In genomic region chr9:37146372-37146771, GRCh38 we compare ENCODE assay signal across 8 cellular contexts. TPM values are rescaled to one million over a fixed set of nuclear protein-coding genes. Genes with fewer than 3 reads are reported as not detected.
DNase-seq lines count a peak whose midpoint lies in the region; ATAC-seq, FAIRE-seq and TF ChIP-seq lines count a peak whose summit lies in the region.

No MANE protein-coding gene starts in this region.

- no peaks in the 10 kb centered on the region for H3K27me3 Mint-ChIP-seq in activated CD8-positive, alpha-beta T cell treated with anti-CD3 and anti-CD28 coated beads, Interleukin-2, amount 10 ng/mL, durations not matched to agents 7 days and 5 days (ENCODE audit: low read depth)

- no peaks in the 10 kb centered on the region for H3K9me3 Mint-ChIP-seq in activated CD8-positive, alpha-beta T cell treated with anti-CD3 and anti-CD28 coated beads, Interleukin-2, amount 10 ng/mL, durations not matched to agents 7 days and 5 days (ENCODE audit: insufficient read depth)

- H3K36me3 ChIP-seq in SK-N-SH (replicated peaks in 1 of 2; ENCODE audit: control insufficient read depth in 1 of 2, insufficient read depth in 2 of 2, low read length in 1 of 2) (peaks cover 21 to 35% of the 10 kb centered on the region in 2 experiments), small intestine (ENCODE audit: control insufficient read depth in 2 of 2, insufficient read depth in 2 of 2, low read length in 2 of 2) (peaks cover 0 to 1% of the 10 kb centered on the region in 2 donors), trophoblast cell (ENCODE audit: control insufficient read depth in 1 of 2, insufficient read depth in 2 of 2, low read length in 2 of 2) (no peaks in the 10 kb centered on the region)

- H3K4me1 ChIP-seq in SK-N-SH (ENCODE audit: control insufficient read depth in 1 of 2, insufficient read depth in 2 of 2, low read depth in 1 of 2, low read length in 1 of 2) = peaks cover 0 to 15% of the 10 kb centered on the region in 2 experiments; a peak in 2 of 4 replicates
- H3K4me1 ChIP-seq in small intestine (ENCODE audit: control insufficient read depth in 2 of 2, insufficient read depth in 1 of 2, low read depth in 1 of 2, low read length in 1 of 2) = no peaks in the 10 kb centered on the region
- no peaks in the 10 kb centered on the region for H3K4me1 ChIP-seq in trophoblast cell (ENCODE audit: control insufficient read depth in 1 of 2, insufficient read depth in 2 of 2, low read length in 2 of 2)

- WGBS in SK-N-SH (ENCODE audit: low lambda C conversion rate) = 66% methylated on average over 2 of the region's 2 CpGs
- 1 to 16% (median 3%) methylated on average over 2 of the region's 2 CpGs for WGBS in small intestine, 3 donors
- no CpG with 5 or more reads among the region's 2 CpGs for WGBS in trophoblast cell (ENCODE audit: extremely low coverage, insufficient coverage, insufficient read length)

- H3K79me1 ChIP-seq in trophoblast cell (ENCODE audit: low read length) = no peaks in the 10 kb centered on the region

- TF ChIP-seq CTCF in SK-N-SH (IDR thresholded peaks at IDR 0.05) = no peak

- H3K23ac ChIP-seq in trophoblast cell (ENCODE audit: low read length) = no peak overlapping the region

- H2BK12ac ChIP-seq in trophoblast cell (ENCODE audit: low read length) = no peak overlapping the region

- DNase-seq in SK-N-SH (no peak), small intestine (peak; percentile 38), trophoblast cell (no peak), NCI-H2107 treated with DMSO at 0.1 percent for 48 hours (lab: John Stamatoyannopoulos, UW; ENCODE audit: unreplicated experiment) (no peak)
- DNase-seq in activated CD8-positive, alpha-beta T cell treated with anti-CD3 and anti-CD28 coated beads, Interleukin-2, amount 10 ng/mL, durations not matched to agents 7 days and 5 days = no peak
- no peak for DNase-seq in activated effector memory CD4-positive, alpha-beta T cell treated with anti-CD3 and anti-CD28 coated beads, Interleukin-2, amount 50 U/mL, for 16 hours

- no peak overlapping the region for H2BK120ac ChIP-seq in trophoblast cell (ENCODE audit: insufficient read depth, low read length, poor library complexity)

- no peak for TF ChIP-seq EP300 in SK-N-SH (IDR thresholded peaks at IDR 0.05; ENCODE audit: borderline replicate concordance in 1 of 2, low read depth in 1 of 2, low read length in 1 of 2)

- no peaks in the 10 kb centered on the region for H3K9me2 ChIP-seq in SK-N-SH

- no peak overlapping the region for H3K4me2 ChIP-seq in SK-N-SH
- H3K4me2 ChIP-seq in trophoblast cell (ENCODE audit: low read length) = no peak overlapping the region

- no peak for FAIRE-seq in small intestine (lab: Jason Lieb, UNC)

- peaks cover 40% of the 10 kb centered on the region for H3K36me3 Mint-ChIP-seq in activated CD8-positive, alpha-beta T cell treated with anti-CD3 and anti-CD28 coated beads, Interleukin-2, amount 10 ng/mL, durations not matched to agents 7 days and 5 days (ENCODE audit: low read depth)

- peak overlapping the region; percentile 56 for H3K4me3 Mint-ChIP-seq in activated CD8-positive, alpha-beta T cell treated with anti-CD3 and anti-CD28 coated beads, Interleukin-2, amount 10 ng/mL, durations not matched to agents 7 days and 5 days

- POLR2A ChIA-PET in SK-N-SH (lab: Yijun Ruan, JAX) = no interaction called here
- POLR2A ChIA-PET in activated CD8-positive, alpha-beta T cell treated with anti-CD3 and anti-CD28 coated beads, Interleukin-2, amount 10 ng/mL, durations not matched to agents 7 days and 5 days (lab: Charles Lee) = interaction anchor here (1.0 to 3.2 kb wide), 3 partner anchors 26 to 67 kb away, joined by 5 to 20 read pairs (median 7); partner anchors contain the start of gene ZCCHC7

- H3K27ac ChIP-seq in SK-N-SH (ENCODE audit: low read depth in 2 of 2, low read length in 1 of 2) (no peak overlapping the region), small intestine (ENCODE audit: low read depth in 1 of 2, low read length in 1 of 2) (no peak overlapping the region), trophoblast cell (ENCODE audit: low read depth, low read length) (no peak overlapping the region)

- H3K9ac ChIP-seq in SK-N-SH = no peak overlapping the region
- H3K9ac ChIP-seq in trophoblast cell (ENCODE audit: low read length) = no peak overlapping the region

- H3K14ac ChIP-seq in trophoblast cell (ENCODE audit: low read length) = no peak overlapping the region

- H4K8ac ChIP-seq in trophoblast cell (ENCODE audit: low read depth, low read length) = no peak overlapping the region

- H3K4me3 ChIP-seq in SK-N-SH (ENCODE audit: low read depth in 2 of 2, low read length in 1 of 2) (no peak overlapping the region), small intestine (ENCODE audit: low read depth in 1 of 2, low read length in 2 of 2) (no peak overlapping the region), trophoblast cell (ENCODE audit: low read depth, low read length) (no peak overlapping the region)

- no peak overlapping the region for H4K91ac ChIP-seq in trophoblast cell (ENCODE audit: low read depth, low read length)

- peaks cover 31% of the 10 kb centered on the region for H3K4me1 Mint-ChIP-seq in activated CD8-positive, alpha-beta T cell treated with anti-CD3 and anti-CD28 coated beads, Interleukin-2, amount 10 ng/mL, durations not matched to agents 7 days and 5 days (ENCODE audit: low read depth)

- H3K18ac ChIP-seq in trophoblast cell (ENCODE audit: low read length) = no peak overlapping the region

- H3K27me3 ChIP-seq in SK-N-SH (ENCODE audit: insufficient read depth) = no peaks in the 10 kb centered on the region
- H3K27me3 ChIP-seq in small intestine (ENCODE audit: control insufficient read depth in 2 of 2, insufficient read depth in 2 of 2, low read length in 2 of 2) = no peaks in the 10 kb centered on the region
- no peaks in the 10 kb centered on the region for H3K27me3 ChIP-seq in trophoblast cell (ENCODE audit: insufficient read depth, low read length)

- no peak overlapping the region for H3K4ac ChIP-seq in trophoblast cell (ENCODE audit: low read depth, low read length)

- H2AFZ ChIP-seq in SK-N-SH (ENCODE audit: low read depth) = peak overlapping the region; percentile 54
- no peak overlapping the region for H2AFZ ChIP-seq in trophoblast cell (ENCODE audit: insufficient read depth, low read length, poor library complexity)

- CTCF ChIA-PET in SK-N-SH (lab: Yijun Ruan, JAX) = interaction anchor here (0.8 kb wide), 1 partner anchor 9 kb away, joined by 3 read pairs; no protein-coding TSS in a partner anchor
- CTCF ChIA-PET in activated CD8-positive, alpha-beta T cell treated with anti-CD3 and anti-CD28 coated beads, Interleukin-2, amount 10 ng/mL, durations not matched to agents 7 days and 5 days (lab: Charles Lee) = interaction anchor here (1.0 to 1.3 kb wide), 2 partner anchors 9 to 10 kb away, joined by 3 to 4 read pairs; no protein-coding TSS in a partner anchor

- H3K27ac Mint-ChIP-seq in activated CD8-positive, alpha-beta T cell treated with anti-CD3 and anti-CD28 coated beads, Interleukin-2, amount 10 ng/mL, durations not matched to agents 7 days and 5 days = peak overlapping the region; percentile 80

- H3F3A ChIP-seq in SK-N-SH (replicated peaks; ENCODE audit: insufficient read depth) = peaks cover 9% of the 10 kb centered on the region

- no peak overlapping the region for H4K12ac ChIP-seq in trophoblast cell (ENCODE audit: low read depth, low read length)

- no peaks in the 10 kb centered on the region; the same call in 1 of the 2 replicates for H4K20me1 ChIP-seq in SK-N-SH (ENCODE audit: insufficient read depth)

- H2AK5ac ChIP-seq in trophoblast cell (ENCODE audit: low read length) = no peak overlapping the region

- no peak for ATAC-seq in SK-N-SH treated with all-trans-retinoic acid at 6 μM for 48 hours
- peak; percentile 52 for ATAC-seq in HG03378 (IDR thresholded peaks at IDR 0.05; ENCODE audit: unreplicated experiment)
- ATAC-seq in activated CD8-positive, alpha-beta T cell treated with anti-CD3 and anti-CD28 coated beads, Interleukin-2, amount 10 ng/mL, durations not matched to agents 7 days and 5 days = peak; percentile 81

- H2BK5ac ChIP-seq in trophoblast cell (ENCODE audit: low read depth, low read length, poor library complexity) = no peak overlapping the region

- H3K79me2 ChIP-seq in SK-N-SH (ENCODE audit: insufficient read depth) (peaks cover 55% of the 10 kb centered on the region), trophoblast cell (ENCODE audit: control insufficient read depth, insufficient read depth, low read length, poor library complexity) (no peaks in the 10 kb centered on the region)

- H3K9me3 ChIP-seq in SK-N-SH (no peaks in the 10 kb centered on the region), small intestine (ENCODE audit: control insufficient read depth, low read depth) (no peaks in the 10 kb centered on the region), trophoblast cell (ENCODE audit: insufficient read depth, low read depth, low read length) (no peaks in the 10 kb centered on the region)

- TF ChIP-seq RAD21 in SK-N-SH (IDR thresholded peaks at IDR 0.05; ENCODE audit: low read length) = no peak

TF ChIP-seq in SK-N-SH, 30 proteins besides CTCF, POLR2A, EP300 and RAD21 (continues in another document):
- TF ChIP-seq, protein P1, sequence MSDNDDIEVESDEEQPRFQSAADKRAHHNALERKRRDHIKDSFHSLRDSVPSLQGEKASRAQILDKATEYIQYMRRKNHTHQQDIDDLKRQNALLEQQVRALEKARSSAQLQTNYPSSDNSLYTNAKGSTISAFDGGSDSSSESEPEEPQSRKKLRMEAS (IDR thresholded peaks at IDR 0.05; ENCODE audit: low read depth) = no peak

TF ChIP-seq in SK-N-SH treated with all-trans-retinoic acid at 6 μM for 48 hours, 23 proteins besides CTCF, POLR2A, EP300 and RAD21:
- TF ChIP-seq ZFP30 (CRISPR knock-in tag; IDR thresholded peaks at IDR 0.05) = no peak

RNA-seq across cellular contexts. Expression of gene ZCCHC7, which starts 26.0 kb away (rescaled TPM):
- polyA plus RNA-seq in SK-N-SH (2012; rRNA removed) = 12.6 and 14.2 TPM in 2 replicates
- polyA plus RNA-seq in SK-N-SH (2012; cell fraction: cytosol; rRNA removed) = 10.9 and 11.8 TPM in 2 replicates
- 18.3 and 22.0 TPM in 2 replicates for polyA plus RNA-seq in SK-N-SH (2012; cell fraction: nucleus; rRNA removed)
- 10 to 100 TPM; 22.3 to 24.5 TPM for total RNA-seq in activated CD8-positive, alpha-beta T cell treated with anti-CD3 and anti-CD28 coated beads, Interleukin-2, amount 10 ng/mL, durations not matched to agents 7 days and 5 days
- polyA plus RNA-seq in small intestine = 1 to 10 TPM; 4.9 to 9.1 (median 6.7) TPM
- 28.9 and 29.2 TPM in 2 replicates for polyA plus RNA-seq in trophoblast cell (2013)
